Comparison of ENCODE assay signal across 7 cellular contexts in the genomic region with DNA sequence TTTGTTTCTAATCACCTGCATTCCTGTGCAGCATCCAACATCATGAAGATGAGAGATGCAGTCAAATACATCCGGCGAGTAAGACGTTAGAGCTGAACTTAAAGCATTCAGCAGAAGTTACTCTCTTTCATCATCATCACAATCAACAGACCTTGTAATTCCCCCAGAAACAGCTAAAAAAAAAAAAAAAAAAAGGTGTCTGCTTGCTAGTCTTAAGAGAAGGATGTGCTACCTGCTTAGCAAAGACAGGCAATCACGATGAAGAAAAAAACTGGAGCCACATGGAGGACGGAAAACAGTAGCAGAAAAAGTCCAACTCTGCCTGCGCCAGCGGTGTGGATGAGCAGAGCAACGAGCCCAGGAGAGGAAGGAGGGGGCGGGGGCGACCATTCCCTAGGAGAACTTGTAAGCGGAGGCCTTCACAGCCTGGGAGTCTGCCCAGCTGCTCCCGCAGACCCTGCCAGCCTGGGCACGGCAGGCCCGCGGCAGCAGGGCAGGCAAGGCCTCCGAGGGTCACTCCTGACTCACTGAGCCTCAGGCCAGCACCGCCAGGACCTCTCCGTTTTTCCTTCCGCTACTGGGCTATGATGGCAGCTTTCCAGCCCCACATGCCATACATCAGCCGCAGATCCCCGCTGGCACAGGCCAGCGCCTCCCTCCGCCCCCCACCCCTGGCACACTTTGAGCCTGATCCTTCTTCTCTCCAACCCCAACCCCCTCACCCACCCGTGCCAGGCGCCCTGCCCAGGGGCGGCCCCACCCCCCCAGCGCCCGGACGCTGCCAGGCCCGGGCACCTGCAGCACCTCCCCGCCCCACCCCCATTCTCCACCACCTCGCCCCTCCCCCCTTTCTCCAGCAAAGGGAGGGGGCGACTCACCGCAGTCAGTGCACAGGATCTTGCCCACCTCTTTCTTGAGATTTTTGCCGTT. TPM values are rescaled to one million over a fixed set of nuclear protein-coding genes. Genes with fewer than 3 reads are reported as not detected.
DNase-seq lines count a peak whose midpoint lies in the region; ATAC-seq lines count a peak whose summit lies in the region.

No MANE protein-coding gene starts in this region.

- H3K27ac ChIP-seq in angular gyrus (ENCODE audit: low read depth, low read length), result peak overlapping the region; percentile 87

- ATAC-seq in left ventricle myocardium superior, result peak; percentile 67
- no peak for ATAC-seq in GM21381 (IDR thresholded peaks at IDR 0.05; ENCODE audit: unreplicated experiment)
- ATAC-seq in HG03432 (IDR thresholded peaks at IDR 0.05; ENCODE audit: unreplicated experiment), result no peak

- DNase-seq in GM03348 (ENCODE audit: low spot score), result peak; percentile 68
- peak; percentile 44 for DNase-seq in NCI-H1105 treated with DMSO at 0.1 percent for 48 hours (lab: John Stamatoyannopoulos, UW)
- peak; percentile 71 for DNase-seq in left ventricle myocardium superior
- DNase-seq in pons (ENCODE audit: low spot score), result peak; percentile 59

- intact Hi-C loops in left ventricle myocardium superior (cut with micrococcal nuclease), result no loop called here

RNA-seq across cellular contexts. Expression of gene NRG2, which starts 1.3 kb away (rescaled TPM):
- total RNA-seq in left ventricle myocardium superior, result 1.9 TPM
